17 cellular contexts compared by ENCODE assay signal in genomic region chr13:60379837-60380236, GRCh38. TPM values are rescaled to one million over a fixed set of nuclear protein-coding genes. Genes with fewer than 3 reads are reported as not detected.
A peak's percentile ranks its signal among the peaks of the same experiment; 100 is the strongest.
DNase-seq lines count a peak whose midpoint lies in the region; ATAC-seq and TF ChIP-seq lines count a peak whose summit lies in the region.
"Had no signal": no experiment of that assay in that cellular context is flagged by ENCODE, and none has a peak within 500 bp of the region (broad histone marks: within the 10 kb centered on the region; RNA-seq: fewer than 3 reads in every experiment).

No MANE protein-coding gene starts in this region.

- no peak overlapping the region for H2BK120ac ChIP-seq in neuronal stem cell (ENCODE audit: low read depth, low read length)

- H3K9me3 Mint-ChIP-seq in WTC11, result no peaks in the 10 kb centered on the region; the same call in 1 of the 2 replicates

- ATAC-seq in HG02981 (IDR thresholded peaks at IDR 0.05; ENCODE audit: unreplicated experiment) (peak; percentile 67), WTC11 (peak; percentile 93), GM18505 (IDR thresholded peaks at IDR 0.05; ENCODE audit: unreplicated experiment) (no peak)
- ATAC-seq: activated naive CD4-positive, alpha-beta T cell treated with anti-CD3 and anti-CD28 coated beads, Interleukin-2, amount 50 U/mL, for 72 hours had no signal

- CTCF ChIA-PET in WTC11 (lab: Charles Lee), result interaction anchor here (1.2 to 1.6 kb wide), 3 partner anchors 9 to 11 kb away, joined by 4 to 7 read pairs (median 6); no protein-coding TSS in a partner anchor

- no peak overlapping the region for H3K18ac ChIP-seq in neuronal stem cell (ENCODE audit: low read length)

- no peaks in the 10 kb centered on the region for H3K36me3 Mint-ChIP-seq in WTC11
- H3K36me3 Mint-ChIP-seq: activated naive CD4-positive, alpha-beta T cell treated with anti-CD3 and anti-CD28 coated beads, Interleukin-2, amount 50 U/mL, for 72 hours had no signal

- no peak overlapping the region for H3K4me3 ChIP-seq in neuronal stem cell (ENCODE audit: low read length in 2 of 2)
- H3K4me3 ChIP-seq: spleen had no signal

- H4K91ac ChIP-seq in neuronal stem cell (ENCODE audit: low read depth, low read length, poor library complexity), result no peak overlapping the region

- H3K36me3 ChIP-seq in neuronal stem cell (replicated peaks in 1 of 2; ENCODE audit: control insufficient read depth in 2 of 2, insufficient read depth in 2 of 2, low read length in 2 of 2), result no peaks in the 10 kb centered on the region
- H3K36me3 ChIP-seq: neutrophil, spleen had no signal

- no peak overlapping the region for H4K8ac ChIP-seq in neuronal stem cell (ENCODE audit: low read depth, low read length)

- H3K4me1 ChIP-seq in neuronal stem cell (ENCODE audit: control insufficient read depth in 2 of 2, insufficient read depth in 1 of 2, low read depth in 1 of 2, low read length in 2 of 2), result peaks cover 3 to 4% of the 10 kb centered on the region in 2 donors

- H3K27me3 Mint-ChIP-seq in WTC11 (ENCODE audit: low read depth), result no peaks in the 10 kb centered on the region

- no peak for TF ChIP-seq POLR2A in GM18505 (IDR thresholded peaks at IDR 0.05; ENCODE audit: borderline replicate concordance, extremely low read depth, insufficient read depth, insufficient read length)

- H3K23ac ChIP-seq in neuronal stem cell (ENCODE audit: low read depth, low read length, poor library complexity), result no peak overlapping the region

- no peak overlapping the region for H3K14ac ChIP-seq in neuronal stem cell (ENCODE audit: low read length)

- no peaks in the 10 kb centered on the region for H3K9me3 ChIP-seq in neuronal stem cell (replicated peaks in 1 of 2; ENCODE audit: control insufficient read depth in 2 of 2, insufficient read depth in 1 of 2, low read depth in 1 of 2, low read length in 2 of 2)
- H3K9me3 ChIP-seq: neutrophil, spleen had no signal

- TF ChIP-seq CTCF in WTC11 (IDR thresholded peaks at IDR 0.05), result peak; percentile 33; the same call in 1 of the 2 replicates

- peaks cover 5% of the 10 kb centered on the region; the same call in 1 of the 2 replicates for H3K4me1 Mint-ChIP-seq in WTC11

- H3K9ac ChIP-seq in neuronal stem cell (ENCODE audit: low read depth, low read length, poor library complexity), result no peak overlapping the region

- POLR2A ChIA-PET in WTC11 (lab: Charles Lee), result no interaction called here

- H2BK15ac ChIP-seq in neuronal stem cell (ENCODE audit: low read length), result no peak overlapping the region

- H3K4me3 Mint-ChIP-seq in WTC11, result no peak overlapping the region

- no peak overlapping the region for H2AK5ac ChIP-seq in neuronal stem cell (ENCODE audit: low read depth, low read length)

- H3K27ac ChIP-seq in neuronal stem cell (replicated peaks; ENCODE audit: low read length), result peak overlapping the region; percentile 26
- H3K27ac ChIP-seq: 22Rv1, epithelial cell of prostate, neutrophil, spleen had no signal

- no peaks in the 10 kb centered on the region for H3K79me1 ChIP-seq in neuronal stem cell (ENCODE audit: low read depth, low read length)

- no peak overlapping the region for H3K4me2 ChIP-seq in neuronal stem cell (ENCODE audit: insufficient read depth, low read length, poor library complexity, severe bottlenecking)

- H2BK12ac ChIP-seq in neuronal stem cell (ENCODE audit: low read length), result no peak overlapping the region

- DNase-seq in DMS 273 (lab: John Stamatoyannopoulos, UW; ENCODE audit: unreplicated experiment) (peak; percentile 46), DMS 273 treated with DMSO at 0.1 percent for 48 hours (lab: John Stamatoyannopoulos, UW) (no peak), WTC11 (ENCODE audit: low spot score) (no peak), neuronal stem cell (ENCODE audit: low spot score) (no peak), NCI-H128 (lab: John Stamatoyannopoulos, UW; ENCODE audit: unreplicated experiment) (no peak)
- no peak for DNase-seq in activated naive CD4-positive, alpha-beta T cell (lab: John Stamatoyannopoulos, UW)
- DNase-seq: cerebellar nuclear complex, H7, NCI-H1092 treated with DMSO at 0.1 percent for 48 hours, SIG-M5, spleen had no signal

- no peak overlapping the region for H2BK5ac ChIP-seq in neuronal stem cell (ENCODE audit: low read length)

- no peaks in the 10 kb centered on the region for H3K27me3 ChIP-seq in neuronal stem cell (ENCODE audit: control insufficient read depth in 3 of 3, insufficient read depth in 3 of 3, low read depth in 1 of 3, low read length in 3 of 3)
- H3K27me3 ChIP-seq: neutrophil, spleen had no signal

- peak overlapping the region; percentile 25 for H2AFZ ChIP-seq in neuronal stem cell (ENCODE audit: low read length)

- no peak overlapping the region for H3K4ac ChIP-seq in neuronal stem cell (ENCODE audit: low read length)

- H3K27ac Mint-ChIP-seq in WTC11, result no peak overlapping the region
- H3K27ac Mint-ChIP-seq: activated naive CD4-positive, alpha-beta T cell treated with anti-CD3 and anti-CD28 coated beads, Interleukin-2, amount 50 U/mL, for 72 hours had no signal

- no CpG with 5 or more reads among the region's 1 CpG for WGBS in neuronal stem cell (ENCODE audit: extremely low coverage in 2 of 2, insufficient read length in 2 of 2, insufficient replicate concordance in 1 of 2), 2 donors

TF ChIP-seq in WTC11, 78 proteins besides CTCF, POLR2A, EP300 and RAD21 (continues in another document):
- TF ChIP-seq ZMAT4 (CRISPR knock-in tag; IDR thresholded peaks at IDR 0.05) (no peak), JAZF1 (CRISPR knock-in tag; IDR thresholded peaks at IDR 0.05) (no peak), ZNF232 (CRISPR knock-in tag; IDR thresholded peaks at IDR 0.05) (no peak), HMGA2 (CRISPR knock-in tag; IDR thresholded peaks at IDR 0.05) (no peak), CREB1 (CRISPR knock-in tag; IDR thresholded peaks at IDR 0.05) (no peak), ZSCAN18 (CRISPR knock-in tag; IDR thresholded peaks at IDR 0.05) (no peak), AR (CRISPR knock-in tag; IDR thresholded peaks at IDR 0.05) (no peak), NFATC4 (CRISPR knock-in tag; IDR thresholded peaks at IDR 0.05) (no peak), CBFB (CRISPR knock-in tag; IDR thresholded peaks at IDR 0.05; ENCODE audit: low read depth) (no peak), ATF3 (CRISPR knock-in tag; conservative IDR thresholded peaks at IDR 0.05) (no peak), ZNF423 (CRISPR knock-in tag; IDR thresholded peaks at IDR 0.05) (no peak), FOXP1 (CRISPR knock-in tag; IDR thresholded peaks at IDR 0.05; ENCODE audit: borderline replicate concordance) (no peak), RORB (CRISPR knock-in tag; IDR thresholded peaks at IDR 0.05) (no peak), ATF2 (CRISPR knock-in tag; IDR thresholded peaks at IDR 0.05; ENCODE audit: borderline replicate concordance, low read depth) (no peak), TP53 (CRISPR knock-in tag; IDR thresholded peaks at IDR 0.05) (no peak)

RNA-seq across cellular contexts. Expression of gene TDRD3, which starts 17.2 kb away (rescaled TPM):
- 16.1 to 19.5 TPM (median 16.9 TPM) in 3 replicates for total RNA-seq in WTC11 (2021)
- polyA plus RNA-seq in neuronal stem cell (2013, experiment 1 of 2), result 20.1 TPM
- polyA plus RNA-seq in neuronal stem cell (2013, experiment 2 of 2), result 20.7 TPM
